10 cellular contexts compared by ENCODE assay signal in genomic region chr21:45612096-45613019, GRCh38. TPM values are rescaled to one million over a fixed set of nuclear protein-coding genes. Genes with fewer than 3 reads are reported as not detected.
DNase-seq lines count a peak whose midpoint lies in the region; ATAC-seq and TF ChIP-seq lines count a peak whose summit lies in the region.
"Had no signal": no experiment of that assay in that cellular context is flagged by ENCODE, and none has a peak within 500 bp of the region (broad histone marks: within the 10 kb centered on the region; RNA-seq: fewer than 3 reads in every experiment).

No MANE protein-coding gene starts in this region.

- WGBS in endodermal cell (ENCODE audit: insufficient coverage in 1 of 2, insufficient read length in 1 of 2), 2 experiments = 90% methylated on average over 20 to 27 of the region's 29 CpGs

- H3K4me1 Mint-ChIP-seq in endodermal cell = no peaks in the 10 kb centered on the region
- H3K4me1 Mint-ChIP-seq in activated CD4-positive, alpha-beta T cell treated with anti-CD3 and anti-CD28 coated beads for 36 hours = peaks cover 39% of the 10 kb centered on the region

- H3K27me3 ChIP-seq in endodermal cell (ENCODE audit: control insufficient read depth, insufficient read depth, low read length, poor library complexity, severe bottlenecking) = no peaks in the 10 kb centered on the region
- peaks cover 37% of the 10 kb centered on the region for H3K27me3 ChIP-seq in lower lobe of right lung (ENCODE audit: low read depth)

- H3K36me3 ChIP-seq in endodermal cell (ENCODE audit: control insufficient read depth, insufficient read depth, low read length) (no peaks in the 10 kb centered on the region), lower lobe of right lung (no peaks in the 10 kb centered on the region)
- H3K36me3 ChIP-seq: cardiac muscle cell had no signal

- no peaks in the 10 kb centered on the region for H3K9me3 ChIP-seq in endodermal cell (ENCODE audit: control insufficient read depth, low read length)
- no peaks in the 10 kb centered on the region for H3K9me3 ChIP-seq in lower lobe of right lung

- ATAC-seq in sciatic nerve = no peak
- ATAC-seq in lower lobe of right lung = no peak
- no peak for ATAC-seq in activated CD4-positive, alpha-beta T cell treated with anti-CD3 and anti-CD28 coated beads for 36 hours
- ATAC-seq: activated CD4-positive, CD25-positive, alpha-beta regulatory T cell treated with anti-CD3 and anti-CD28 coated beads, Interleukin-2, amount 50 U/mL, for 24 hours had no signal

- intact Hi-C loops in sciatic nerve (cut with DNase I) = no loop called here
- intact Hi-C loops in lower lobe of right lung (cut with DNase I) = no loop called here
- intact Hi-C loops in activated CD4-positive, alpha-beta T cell treated with anti-CD3 and anti-CD28 coated beads for 36 hours (cut with DNase I, micrococcal nuclease) = loop anchor here in 1 of 2 experiments (5.0 kb wide), 1 partner anchor 240 kb away; no protein-coding TSS in a partner anchor

- peak; percentile 90 for DNase-seq in G401 (ENCODE audit: low spot score)
- DNase-seq in NCI-H524 treated with DMSO at 0.1 percent for 48 hours (lab: John Stamatoyannopoulos, UW) = peak; percentile 3
- peak; percentile 35 for DNase-seq in endodermal cell
- DNase-seq in sciatic nerve (ENCODE audit: low spot score) = peak; percentile 33
- no peak for DNase-seq in medulla oblongata (ENCODE audit: extremely low spot score)
- DNase-seq in lower lobe of right lung = no peak
- no peak for DNase-seq in activated CD4-positive, alpha-beta T cell treated with anti-CD3 and anti-CD28 coated beads for 36 hours

- H3K4me3 Mint-ChIP-seq in endodermal cell = no peak overlapping the region
- no peak overlapping the region for H3K4me3 Mint-ChIP-seq in activated CD4-positive, alpha-beta T cell treated with anti-CD3 and anti-CD28 coated beads for 36 hours
- H3K4me3 Mint-ChIP-seq: stimulated activated naive CD8-positive, alpha-beta T cell treated with anti-CD3 and anti-CD28 coated beads, Interleukin-15, Interleukin-2, amounts not matched to agents 100 ng/mL and 50 ng/mL, for 24 hours had no signal

- no peak overlapping the region for H3K4me3 ChIP-seq in endodermal cell (ENCODE audit: low read length)
- no peak overlapping the region for H3K4me3 ChIP-seq in lower lobe of right lung
- H3K4me3 ChIP-seq: cardiac muscle cell had no signal

- CTCF ChIA-PET in activated CD4-positive, alpha-beta T cell treated with anti-CD3 and anti-CD28 coated beads for 36 hours (lab: Charles Lee) = no interaction called here

- no peak overlapping the region for H3K9ac ChIP-seq in endodermal cell (ENCODE audit: extremely low read depth, low read length, poor library complexity, severe bottlenecking)

- H3K36me3 Mint-ChIP-seq in endodermal cell (ENCODE audit: low read depth) = no peaks in the 10 kb centered on the region
- H3K36me3 Mint-ChIP-seq in activated CD4-positive, alpha-beta T cell treated with anti-CD3 and anti-CD28 coated beads for 36 hours (ENCODE audit: low read depth) = no peaks in the 10 kb centered on the region

- H3K4me1 ChIP-seq in endodermal cell (ENCODE audit: control insufficient read depth, insufficient read depth, low read length) (no peaks in the 10 kb centered on the region), lower lobe of right lung (no peaks in the 10 kb centered on the region)

- H3K27me3 Mint-ChIP-seq in endodermal cell (ENCODE audit: insufficient read depth) = peaks cover 9% of the 10 kb centered on the region
- no peaks in the 10 kb centered on the region for H3K27me3 Mint-ChIP-seq in activated CD4-positive, alpha-beta T cell treated with anti-CD3 and anti-CD28 coated beads for 36 hours

- TF ChIP-seq CTCF in endodermal cell (conservative IDR thresholded peaks at IDR 0.05) (no peak), lower lobe of right lung (IDR thresholded peaks at IDR 0.05) (no peak)

- POLR2A ChIA-PET in activated CD4-positive, alpha-beta T cell treated with anti-CD3 and anti-CD28 coated beads for 36 hours (lab: Charles Lee) = interaction anchor here (0.6 kb wide), 1 partner anchor 125 kb away, joined by 3 read pairs; no protein-coding TSS in a partner anchor

- H3K27ac ChIP-seq in endodermal cell (ENCODE audit: low read depth, low read length) (no peak overlapping the region), lower lobe of right lung (no peak overlapping the region)
- H3K27ac ChIP-seq: cardiac muscle cell had no signal

- in situ Hi-C loops in G401 (cut with HindIII; ENCODE audit: low sequenced_read_pairs) = loop anchor here (10.0 kb wide), 1 partner anchor 272 kb away; no protein-coding TSS in a partner anchor

- H3K27ac Mint-ChIP-seq in endodermal cell = no peak overlapping the region
- H3K27ac Mint-ChIP-seq in activated CD4-positive, alpha-beta T cell treated with anti-CD3 and anti-CD28 coated beads for 36 hours = no peak overlapping the region
- H3K27ac Mint-ChIP-seq: stimulated activated naive CD8-positive, alpha-beta T cell treated with anti-CD3 and anti-CD28 coated beads, Interleukin-15, Interleukin-2, amounts not matched to agents 100 ng/mL and 50 ng/mL, for 24 hours had no signal

- H3K9me3 Mint-ChIP-seq in endodermal cell = no peaks in the 10 kb centered on the region
- H3K9me3 Mint-ChIP-seq in activated CD4-positive, alpha-beta T cell treated with anti-CD3 and anti-CD28 coated beads for 36 hours (ENCODE audit: low read depth) = no peaks in the 10 kb centered on the region
- H3K9me3 Mint-ChIP-seq: stimulated activated naive CD8-positive, alpha-beta T cell treated with anti-CD3 and anti-CD28 coated beads, Interleukin-15, Interleukin-2, amounts not matched to agents 100 ng/mL and 50 ng/mL, for 24 hours had no signal

RNA-seq across cellular contexts. Expression of gene PCBP3, which starts 31.2 kb away (rescaled TPM):
- total RNA-seq in G401 (2014; rRNA removed; shearing (Covaris generic)) = 1.7 and 4.0 TPM in 2 replicates
- total RNA-seq in endodermal cell (10 to 100 TPM in 1 of 2 donors, 1 to 10 TPM in 1; 2.1 to 10.6 TPM), sciatic nerve (14.1 TPM), lower lobe of right lung (4.5 TPM)
- 4.2 TPM for polyA plus RNA-seq in endodermal cell (2013, experiment 1 of 2)
- polyA plus RNA-seq in endodermal cell (2013, experiment 2 of 2) = 3.2 TPM
- total RNA-seq in activated CD4-positive, alpha-beta T cell treated with anti-CD3 and anti-CD28 coated beads for 36 hours = 10 to 100 TPM; 12.2 to 13.2 TPM

Comparison
In these comparisons a context has a peak if more than half of its experiments do, and no peak if none do; other contexts are left out.
1. DNase-seq: peak in G401 (single experiment), NCI-H524 treated with DMSO at 0.1 percent for 48 hours (single experiment), endodermal cell (single experiment) and sciatic nerve (single experiment); none in medulla oblongata (single experiment), lower lobe of right lung (single experiment) and activated CD4-positive, alpha-beta T cell treated with anti-CD3 and anti-CD28 coated beads for 36 hours (single experiment).